Comparison of ENCODE assay signal across 8 cellular contexts in the genomic region with DNA sequence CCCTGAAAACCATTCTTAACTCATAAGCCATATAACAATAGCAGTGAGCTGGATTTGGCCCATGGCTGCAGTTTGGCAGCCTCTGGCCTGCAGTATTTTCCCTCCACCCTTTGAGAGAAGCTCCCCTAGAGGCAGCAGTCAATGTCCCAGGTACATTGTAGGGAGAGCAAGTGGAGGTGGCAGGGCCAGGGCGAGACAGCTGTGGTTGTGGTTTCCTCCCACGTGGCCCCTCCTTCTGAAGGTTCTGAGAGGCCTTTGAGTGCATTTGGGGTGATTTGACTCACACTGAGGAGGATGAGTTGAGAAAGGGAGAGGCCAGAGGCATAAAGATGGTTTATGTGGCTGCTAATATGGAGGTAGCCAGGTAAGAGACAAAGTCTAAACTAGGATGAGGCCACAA. TPM values are rescaled to one million over a fixed set of nuclear protein-coding genes. Genes with fewer than 3 reads are reported as not detected.
A peak's percentile ranks its signal among the peaks of the same experiment; 100 is the strongest.
DNase-seq lines count a peak whose midpoint lies in the region; ATAC-seq, FAIRE-seq and TF ChIP-seq lines count a peak whose summit lies in the region.
"Had no signal": no experiment of that assay in that cellular context is flagged by ENCODE, and none has a peak within 500 bp of the region (broad histone marks: within the 10 kb centered on the region; RNA-seq: fewer than 3 reads in every experiment).

No MANE protein-coding gene starts in this region.

- WGBS in sigmoid colon, 2 donors, result 26 to 27% methylated on average over 2 of the region's 2 CpGs

- H3K4me3 ChIP-seq in sigmoid colon, result no peak overlapping the region

- H3K27ac ChIP-seq in sigmoid colon, result no peak overlapping the region

- FAIRE-seq in D721Med (lab: Jason Lieb, UNC), result no peak

- no peak overlapping the region for H3K27ac Mint-ChIP-seq in stimulated activated naive CD8-positive, alpha-beta T cell treated with anti-CD3 and anti-CD28 coated beads, Interleukin-15, amount 100 ng/mL, for 72 hours

- peaks cover 0 to 1% (median 0%) of the 10 kb centered on the region in 4 donors for H3K9me3 ChIP-seq in sigmoid colon

- no peaks in the 10 kb centered on the region for H3K27me3 ChIP-seq in sigmoid colon

- no peak for TF ChIP-seq EP300 in sigmoid colon (IDR thresholded peaks at IDR 0.05)

- no peak for TF ChIP-seq POLR2A in sigmoid colon (IDR thresholded peaks at IDR 0.05)

- no peak for TF ChIP-seq CTCF in sigmoid colon (IDR thresholded peaks at IDR 0.05)
- TF ChIP-seq CTCF in D721Med (IDR thresholded peaks at IDR 0.05; ENCODE audit: insufficient read depth, missing control alignments), result no peak

- ATAC-seq in GM21390 (IDR thresholded peaks at IDR 0.05; ENCODE audit: unreplicated experiment) (peak; percentile 100), HG03558 (IDR thresholded peaks at IDR 0.05; ENCODE audit: extremely low read depth, unreplicated experiment) (peak; percentile 100)
- peak; percentile 100 for ATAC-seq in stimulated activated naive CD8-positive, alpha-beta T cell treated with anti-CD3 and anti-CD28 coated beads, Interleukin-15, amount 100 ng/mL, for 72 hours
- ATAC-seq: sciatic nerve had no signal

- DNase-seq in activated naive CD4-positive, alpha-beta T cell treated with Interleukin-2 at 50 U/mL for 16 hours, result peak; percentile 68
- DNase-seq in stimulated activated naive CD8-positive, alpha-beta T cell treated with anti-CD3 and anti-CD28 coated beads, Interleukin-15, amount 100 ng/mL, for 72 hours, result peak; percentile 68 to 82
- DNase-seq in sigmoid colon (no peak), NCI-H526 (lab: John Stamatoyannopoulos, UW) (no peak), D721Med (ENCODE audit: insufficient read length, low spot score) (no peak)

- H3K27me3 Mint-ChIP-seq in stimulated activated naive CD8-positive, alpha-beta T cell treated with anti-CD3 and anti-CD28 coated beads, Interleukin-15, amount 100 ng/mL, for 72 hours, result peaks cover 49% of the 10 kb centered on the region

- peaks cover 13% of the 10 kb centered on the region for H3K4me1 Mint-ChIP-seq in stimulated activated naive CD8-positive, alpha-beta T cell treated with anti-CD3 and anti-CD28 coated beads, Interleukin-15, amount 100 ng/mL, for 72 hours

- no peaks in the 10 kb centered on the region for H3K4me1 ChIP-seq in sigmoid colon

- intact Hi-C loops in sigmoid colon (cut with DNase I), result no loop called here

- H3K9me3 Mint-ChIP-seq in stimulated activated naive CD8-positive, alpha-beta T cell treated with anti-CD3 and anti-CD28 coated beads, Interleukin-15, amount 100 ng/mL, for 72 hours, result no peaks in the 10 kb centered on the region

- no peak overlapping the region for H3K4me3 Mint-ChIP-seq in stimulated activated naive CD8-positive, alpha-beta T cell treated with anti-CD3 and anti-CD28 coated beads, Interleukin-15, amount 100 ng/mL, for 72 hours

- H3K36me3 ChIP-seq in sigmoid colon, result no peaks in the 10 kb centered on the region

RNA-seq across cellular contexts. Expression of a gene that starts 45.5 kb away (rescaled TPM):
- 10 to 100 TPM in 3 of 4 donors, 1 to 10 TPM in 1; 7.6 to 18.3 (median 12.4) TPM for total RNA-seq in sigmoid colon
- 10 to 100 TPM in 2 of 3 donors, 1 to 10 TPM in 1; 6.0 to 15.3 (median 12.2) TPM for polyA plus RNA-seq in sigmoid colon

Comparison
In these comparisons a context has a peak if more than half of its experiments do, and no peak if none do; other contexts are left out.
1. DNase-seq: peak in activated naive CD4-positive, alpha-beta T cell treated with Interleukin-2 at 50 U/mL for 16 hours (single experiment) and stimulated activated naive CD8-positive, alpha-beta T cell treated with anti-CD3 and anti-CD28 coated beads, Interleukin-15, amount 100 ng/mL, for 72 hours (2 of 2); none in sigmoid colon (single experiment), NCI-H526 (0 of 2) and D721Med (single experiment).
2. Peak in every context shown above with its lines, with median percentiles within 50 percentile points of each other: ATAC-seq.